In genomic region chr6:35731736-35732532, GRCh38 we compare ENCODE assay signal across 8 cellular contexts. TPM values are rescaled to one million over a fixed set of nuclear protein-coding genes. Genes with fewer than 3 reads are reported as not detected.
A peak's percentile ranks its signal among the peaks of the same experiment; 100 is the strongest.
DNase-seq lines count a peak whose midpoint lies in the region; ATAC-seq, FAIRE-seq and TF ChIP-seq lines count a peak whose summit lies in the region.

No MANE protein-coding gene starts in this region.

- DNase-seq in DMS53 treated with DMSO at 0.1 percent for 48 hours (lab: John Stamatoyannopoulos, UW; ENCODE audit: unreplicated experiment) (peak; percentile 71), SJCRH30 (peak; percentile 81 to 82), frontal cortex (ENCODE audit: low spot score in 2 of 2) (peak; percentile 74 to 87)
- peak; percentile 89 for DNase-seq in Jurkat, Clone E6-1 (ENCODE audit: low read depth, low spot score)
- DNase-seq in activated naive CD4-positive, alpha-beta T cell treated with Interleukin-2 at 50 U/mL for 16 hours: peak; percentile 93

- H3K27me3 ChIP-seq in SJCRH30: no peaks in the 10 kb centered on the region; the same call in 1 of the 2 replicates
- H3K27me3 ChIP-seq in neutrophil: no peaks in the 10 kb centered on the region
- no peaks in the 10 kb centered on the region for H3K27me3 ChIP-seq in subcutaneous abdominal adipose tissue (ENCODE audit: control insufficient read depth in 5 of 5, insufficient read depth in 4 of 5, low read length in 5 of 5)

- H3K27ac ChIP-seq in SJCRH30: peak overlapping the region; percentile 69
- H3K27ac ChIP-seq in neutrophil: peak overlapping the region; percentile 95
- peak overlapping the region; percentile 90 for H3K27ac ChIP-seq in subcutaneous abdominal adipose tissue (ENCODE audit: low read depth, low read length)

- peak overlapping the region; percentile 30 to 84 (median 63) for H3K9ac ChIP-seq in subcutaneous abdominal adipose tissue (ENCODE audit: low read length in 5 of 5)

- peak; percentile 45 for ATAC-seq in GM21526 (IDR thresholded peaks at IDR 0.05; ENCODE audit: low FRiP score, unreplicated experiment)

- no peak for FAIRE-seq in frontal cortex (lab: Jason Lieb, UNC)

- TF ChIP-seq CTCF in neutrophil (IDR thresholded peaks at IDR 0.05): peak; percentile 6

- H3K36me3 ChIP-seq in SJCRH30 (no peaks in the 10 kb centered on the region), neutrophil (no peaks in the 10 kb centered on the region), subcutaneous abdominal adipose tissue (ENCODE audit: control insufficient read depth in 5 of 5, insufficient read depth in 5 of 5, low read length in 5 of 5) (no peaks in the 10 kb centered on the region)

- H3K9me3 ChIP-seq in SJCRH30 (replicated peaks) (no peaks in the 10 kb centered on the region), neutrophil (no peaks in the 10 kb centered on the region), subcutaneous abdominal adipose tissue (ENCODE audit: control insufficient read depth in 5 of 5, low read length in 5 of 5) (no peaks in the 10 kb centered on the region)

- H3K4me1 ChIP-seq in SJCRH30 (peaks cover 20% of the 10 kb centered on the region), neutrophil (ENCODE audit: control insufficient read depth in 1 of 2, insufficient read depth in 1 of 2, low read depth in 1 of 2, low read length in 1 of 2) (peaks cover 79 to 81% of the 10 kb centered on the region in 2 experiments), subcutaneous abdominal adipose tissue (ENCODE audit: control insufficient read depth in 5 of 5, insufficient read depth in 5 of 5, low read length in 5 of 5) (peaks cover 13 to 65% (median 47%) of the 10 kb centered on the region in 5 donors)

- peak overlapping the region; percentile 69 for H3K4me3 ChIP-seq in Jurkat, Clone E6-1 (ENCODE audit: low read length)
- H3K4me3 ChIP-seq in SJCRH30: peak overlapping the region; percentile 67
- H3K4me3 ChIP-seq in neutrophil (ENCODE audit: low read depth in 1 of 2, low read length in 1 of 2): peak overlapping the region; percentile 77 to 93
- H3K4me3 ChIP-seq in subcutaneous abdominal adipose tissue (ENCODE audit: low read depth in 1 of 5, low read length in 5 of 5): peak overlapping the region; percentile 64 to 92 (median 73)

RNA-seq across cellular contexts. Expression of gene ARMC12, which starts 4.9 kb away (rescaled TPM):
- 1.9 TPM for polyA plus RNA-seq in Jurkat, Clone E6-1 (2012; ENCODE audit: insufficient read depth, insufficient read length)
- total RNA-seq in SJCRH30 (2014; rRNA removed; shearing (Covaris generic)): not detected in 2 replicates
- 0.82 TPM for total RNA-seq in frontal cortex

RNA-seq across cellular contexts. Expression of gene FKBP5, which starts 43.2 kb away (rescaled TPM):
- 41.1 TPM for polyA plus RNA-seq in Jurkat, Clone E6-1 (2012; ENCODE audit: insufficient read depth, insufficient read length)
- not detected in 2 replicates for total RNA-seq in SJCRH30 (2014; rRNA removed; shearing (Covaris generic))
- 3.3 TPM for total RNA-seq in frontal cortex

RNA-seq across cellular contexts. Expression of gene CLPSL2, which starts 44.5 kb away (rescaled TPM):
- not detected for polyA plus RNA-seq in Jurkat, Clone E6-1 (2012; ENCODE audit: insufficient read depth, insufficient read length)
- total RNA-seq in SJCRH30 (2014; rRNA removed; shearing (Covaris generic)): not detected in 2 replicates
- total RNA-seq in frontal cortex: not detected

RNA-seq across cellular contexts. Expression of gene CLPSL1, which starts 48.9 kb away (rescaled TPM):
- not detected for polyA plus RNA-seq in Jurkat, Clone E6-1 (2012; ENCODE audit: insufficient read depth, insufficient read length)
- total RNA-seq in SJCRH30 (2014; rRNA removed; shearing (Covaris generic)): not detected in 2 replicates
- not detected for total RNA-seq in frontal cortex

Comparison
In these comparisons a context has a peak if more than half of its experiments do, and no peak if none do; other contexts are left out.
1. Peak in every context shown above with its lines: DNase-seq, ATAC-seq, H3K4me3 ChIP-seq and H3K27ac ChIP-seq.